8 cellular contexts compared by ENCODE assay signal in genomic region chr11:112024778-112025678, GRCh38. TPM values are rescaled to one million over a fixed set of nuclear protein-coding genes. Genes with fewer than 3 reads are reported as not detected.
DNase-seq lines count a peak whose midpoint lies in the region; ATAC-seq, FAIRE-seq and TF ChIP-seq lines count a peak whose summit lies in the region.

Gene DLAT (plus strand): TSS chr11:112025408. CDS start chr11:112025473, 65 bp downstream.

- H3K9me3 ChIP-seq in kidney (ENCODE audit: control insufficient read depth in 1 of 2, low read length in 2 of 2): no peaks in the 10 kb centered on the region

- H3K36me3 ChIP-seq in kidney (ENCODE audit: control insufficient read depth in 1 of 2, insufficient read depth in 2 of 2, low read length in 2 of 2): peaks cover 12 to 27% of the 10 kb centered on the region in 2 donors

- TF ChIP-seq CTCF in AG09319 (IDR thresholded peaks at IDR 0.05; ENCODE audit: low read depth, low read length) (no peak), kidney (IDR thresholded peaks at IDR 0.05; ENCODE audit: borderline replicate concordance, extremely low read depth, insufficient read depth) (no peak)

- no peak for FAIRE-seq in kidney (lab: Jason Lieb, UNC)

- ATAC-seq in GM19023 (IDR thresholded peaks at IDR 0.05; ENCODE audit: unreplicated experiment) (peak; percentile 77), HG03196 (IDR thresholded peaks at IDR 0.05; ENCODE audit: unreplicated experiment) (peak; percentile 75)

- peak within 1 kb of the TSS; percentile 96 to 97 for H3K4me3 ChIP-seq in kidney (ENCODE audit: low read length in 2 of 2)

- DNase-seq in AG09319 (ENCODE audit: extremely low read depth, low read depth) (peak; percentile 32), NCI-H446 (lab: John Stamatoyannopoulos, UW) (peak; percentile 81 to 88), cerebellar cortex (ENCODE audit: low spot score) (peak; percentile 87), kidney (peak; percentile 94)
- peak; percentile 67 for DNase-seq in activated CD4-positive, CD25-positive, alpha-beta regulatory T cell treated with anti-CD3 and anti-CD28 coated beads, Interleukin-2, amount 50 U/mL, for 16 hours (ENCODE audit: low read depth, low spot score)
- peak; percentile 79 to 81 for DNase-seq in stimulated activated CD4-positive, alpha-beta T cell treated with anti-CD3 and anti-CD28 coated beads, Interleukin-15, amount 100 ng/mL, for 48 hours (ENCODE audit: low read depth in 2 of 2)

- peak within 1 kb of the TSS; percentile 93 to 96 for H3K9ac ChIP-seq in kidney (ENCODE audit: low read length in 2 of 2)

- H3K4me1 ChIP-seq in kidney (ENCODE audit: control insufficient read depth in 1 of 2, insufficient read depth in 1 of 2, low read depth in 1 of 2, low read length in 2 of 2): peaks cover 0 to 5% of the 10 kb centered on the region in 2 donors

- intact Hi-C loops in kidney (cut with DNase I): no loop called here

- H3K27ac ChIP-seq in kidney (ENCODE audit: low read depth in 2 of 2, low read length in 2 of 2): peak within 1 kb of the TSS; percentile 95 to 97

RNA-seq across cellular contexts. Expression of gene DLAT, which starts in this region (rescaled TPM):
- total RNA-seq in kidney: 33.1 TPM
- polyA plus RNA-seq in kidney (ENCODE audit: insufficient read depth, low read depth, low replicate concordance): 27.5 TPM

Comparison
In these comparisons a context has a peak if more than half of its experiments do, and no peak if none do; other contexts are left out.
1. Peak in every context shown above with its lines: DNase-seq, ATAC-seq, H3K4me3 ChIP-seq and H3K27ac ChIP-seq.
2. DNase-seq: peak in every context shown above with its lines; median percentile 94 in kidney; 87 in cerebellar cortex; 84 in NCI-H446; 80 in stimulated activated CD4-positive, alpha-beta T cell treated with anti-CD3 and anti-CD28 coated beads, Interleukin-15, amount 100 ng/mL, for 48 hours; 67 in activated CD4-positive, CD25-positive, alpha-beta regulatory T cell treated with anti-CD3 and anti-CD28 coated beads, Interleukin-2, amount 50 U/mL, for 16 hours; 32 in AG09319.